Comparison of ENCODE assay signal across 1 cellular context in genomic region chr16:22188595-22189442, GRCh38.
TF ChIP-seq lines count a peak whose summit lies in the region.

No MANE protein-coding gene starts in this region.

TF ChIP-seq in HepG2, 621 proteins besides CTCF, POLR2A, EP300 and RAD21 (continued from another document and continues in another):
- TF ChIP-seq ZNF704 (CRISPR knock-in tag; IDR thresholded peaks at IDR 0.05; ENCODE audit: borderline replicate concordance) (0 out of 2 replicates have a peak, but pooled peaks have one; percentile 68), NCOR1 (IDR thresholded peaks at IDR 0.05; ENCODE audit: borderline replicate concordance, low read length) (no peak), HCFC1 (IDR thresholded peaks at IDR 0.05; ENCODE audit: low read depth, low read length) (0 out of 2 replicates have a peak, but pooled peaks have one; percentile 23), ZNF670 (CRISPR knock-in tag; IDR thresholded peaks at IDR 0.05; ENCODE audit: borderline replicate concordance) (no peak), ZFAT (CRISPR knock-in tag; conservative IDR thresholded peaks at IDR 0.05) (no peak), CREB1 (IDR thresholded peaks at IDR 0.05) (no peak), CREB1 (CRISPR knock-in tag; IDR thresholded peaks at IDR 0.05) (no peak), HNRNPL (IDR thresholded peaks at IDR 0.05; ENCODE audit: low read depth, low read length) (no peak), POGK (CRISPR knock-in tag; conservative IDR thresholded peaks at IDR 0.05) (no peak), AKAP8 (CRISPR knock-in tag; IDR thresholded peaks at IDR 0.05) (no peak), FOXA3 (CRISPR knock-in tag; IDR thresholded peaks at IDR 0.05) (0 out of 2 replicates have a peak, but pooled peaks have one; percentile 48), ZNF674 (CRISPR knock-in tag; IDR thresholded peaks at IDR 0.05; ENCODE audit: low read depth) (no peak), ARHGAP35 (CRISPR knock-in tag; IDR thresholded peaks at IDR 0.05; ENCODE audit: borderline replicate concordance) (no peak), THAP11 (CRISPR knock-in tag; IDR thresholded peaks at IDR 0.05) (peak; percentile 64), HNRNPLL (IDR thresholded peaks at IDR 0.05; ENCODE audit: low read depth, low read length, poor library complexity, severe bottlenecking) (no peak), ATAD3A (CRISPR knock-in tag; IDR thresholded peaks at IDR 0.05) (no peak), ZNF460 (CRISPR knock-in tag; IDR thresholded peaks at IDR 0.05; ENCODE audit: borderline replicate concordance) (no peak), HNF4G (IDR thresholded peaks at IDR 0.05; ENCODE audit: borderline replicate concordance, low read depth, low read length) (peak; percentile 47), HNF4G (CRISPR knock-in tag; IDR thresholded peaks at IDR 0.05; ENCODE audit: borderline replicate concordance, low read depth) (no peak), KAT2B (IDR thresholded peaks at IDR 0.05; ENCODE audit: borderline replicate concordance, low read depth, low read length) (no peak), ZNF570 (CRISPR knock-in tag; IDR thresholded peaks at IDR 0.05; ENCODE audit: borderline replicate concordance) (no peak), EED (CRISPR knock-in tag; IDR thresholded peaks at IDR 0.05) (0 out of 2 replicates have a peak, but pooled peaks have one; percentile 57), ZBTB37 (CRISPR knock-in tag; IDR thresholded peaks at IDR 0.05) (no peak), TMF1 (CRISPR knock-in tag; IDR thresholded peaks at IDR 0.05; ENCODE audit: low read depth) (no peak), GTF2F1 (IDR thresholded peaks at IDR 0.05; ENCODE audit: low read length) (no peak), NR2C2 (CRISPR knock-in tag; IDR thresholded peaks at IDR 0.05; ENCODE audit: borderline replicate concordance) (no peak; the same call in 1 of the 2 replicates), SYNCRIP (IDR thresholded peaks at IDR 0.05; ENCODE audit: insufficient read depth, low read depth, low read length) (no peak), MTERF4 (CRISPR knock-in tag; IDR thresholded peaks at IDR 0.05) (no peak), ZNF337 (CRISPR knock-in tag; IDR thresholded peaks at IDR 0.05; ENCODE audit: borderline replicate concordance, low read depth) (no peak), ZNF180 (CRISPR knock-in tag; IDR thresholded peaks at IDR 0.05; ENCODE audit: borderline replicate concordance, low read depth) (no peak), ZBTB14 (CRISPR knock-in tag; IDR thresholded peaks at IDR 0.05) (no peak), TEAD3 (CRISPR knock-in tag; optimal IDR thresholded peaks at IDR 0.05; ENCODE audit: borderline replicate concordance) (peak; percentile 70), BATF2 (CRISPR knock-in tag; IDR thresholded peaks at IDR 0.05) (no peak), ONECUT2 (CRISPR knock-in tag; IDR thresholded peaks at IDR 0.05) (no peak), ZNF432 (CRISPR knock-in tag; IDR thresholded peaks at IDR 0.05; ENCODE audit: borderline replicate concordance) (no peak), KDM5A (IDR thresholded peaks at IDR 0.05; ENCODE audit: borderline replicate concordance, low read length) (no peak), MATR3 (CRISPR knock-in tag; IDR thresholded peaks at IDR 0.05) (no peak), FOXM1 (CRISPR knock-in tag; IDR thresholded peaks at IDR 0.05) (no peak), ZMAT5 (CRISPR knock-in tag; IDR thresholded peaks at IDR 0.05; ENCODE audit: borderline replicate concordance, low read depth) (no peak), CREM (IDR thresholded peaks at IDR 0.05) (no peak), CREM (CRISPR knock-in tag; IDR thresholded peaks at IDR 0.05) (no peak), MBD4 (IDR thresholded peaks at IDR 0.05; ENCODE audit: borderline replicate concordance, low read length) (no peak)
- TF ChIP-seq, protein P1, sequence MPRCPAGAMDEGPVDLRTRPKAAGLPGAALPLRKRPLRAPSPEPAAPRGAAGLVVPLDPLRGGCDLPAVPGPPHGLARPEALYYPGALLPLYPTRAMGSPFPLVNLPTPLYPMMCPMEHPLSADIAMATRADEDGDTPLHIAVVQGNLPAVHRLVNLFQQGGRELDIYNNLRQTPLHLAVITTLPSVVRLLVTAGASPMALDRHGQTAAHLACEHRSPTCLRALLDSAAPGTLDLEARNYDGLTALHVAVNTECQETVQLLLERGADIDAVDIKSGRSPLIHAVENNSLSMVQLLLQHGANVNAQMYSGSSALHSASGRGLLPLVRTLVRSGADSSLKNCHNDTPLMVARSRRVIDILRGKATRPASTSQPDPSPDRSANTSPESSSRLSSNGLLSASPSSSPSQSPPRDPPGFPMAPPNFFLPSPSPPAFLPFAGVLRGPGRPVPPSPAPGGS (CRISPR knock-in tag; IDR thresholded peaks at IDR 0.05): no peak
- TF ChIP-seq, protein P2, sequence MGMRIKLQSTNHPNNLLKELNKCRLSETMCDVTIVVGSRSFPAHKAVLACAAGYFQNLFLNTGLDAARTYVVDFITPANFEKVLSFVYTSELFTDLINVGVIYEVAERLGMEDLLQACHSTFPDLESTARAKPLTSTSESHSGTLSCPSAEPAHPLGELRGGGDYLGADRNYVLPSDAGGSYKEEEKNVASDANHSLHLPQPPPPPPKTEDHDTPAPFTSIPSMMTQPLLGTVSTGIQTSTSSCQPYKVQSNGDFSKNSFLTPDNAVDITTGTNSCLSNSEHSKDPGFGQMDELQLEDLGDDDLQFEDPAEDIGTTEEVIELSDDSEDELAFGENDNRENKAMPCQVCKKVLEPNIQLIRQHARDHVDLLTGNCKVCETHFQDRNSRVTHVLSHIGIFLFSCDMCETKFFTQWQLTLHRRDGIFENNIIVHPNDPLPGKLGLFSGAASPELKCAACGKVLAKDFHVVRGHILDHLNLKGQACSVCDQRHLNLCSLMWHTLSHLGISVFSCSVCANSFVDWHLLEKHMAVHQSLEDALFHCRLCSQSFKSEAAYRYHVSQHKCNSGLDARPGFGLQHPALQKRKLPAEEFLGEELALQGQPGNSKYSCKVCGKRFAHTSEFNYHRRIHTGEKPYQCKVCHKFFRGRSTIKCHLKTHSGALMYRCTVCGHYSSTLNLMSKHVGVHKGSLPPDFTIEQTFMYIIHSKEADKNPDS (CRISPR knock-in tag; IDR thresholded peaks at IDR 0.05): 0 out of 2 replicates have a peak, but pooled peaks have one; percentile 1
- TF ChIP-seq, protein P3, sequence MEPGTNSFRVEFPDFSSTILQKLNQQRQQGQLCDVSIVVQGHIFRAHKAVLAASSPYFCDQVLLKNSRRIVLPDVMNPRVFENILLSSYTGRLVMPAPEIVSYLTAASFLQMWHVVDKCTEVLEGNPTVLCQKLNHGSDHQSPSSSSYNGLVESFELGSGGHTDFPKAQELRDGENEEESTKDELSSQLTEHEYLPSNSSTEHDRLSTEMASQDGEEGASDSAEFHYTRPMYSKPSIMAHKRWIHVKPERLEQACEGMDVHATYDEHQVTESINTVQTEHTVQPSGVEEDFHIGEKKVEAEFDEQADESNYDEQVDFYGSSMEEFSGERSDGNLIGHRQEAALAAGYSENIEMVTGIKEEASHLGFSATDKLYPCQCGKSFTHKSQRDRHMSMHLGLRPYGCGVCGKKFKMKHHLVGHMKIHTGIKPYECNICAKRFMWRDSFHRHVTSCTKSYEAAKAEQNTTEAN (CRISPR knock-in tag; conservative IDR thresholded peaks at IDR 0.05): peak; percentile 47; the same call in 1 of the 2 replicates
- TF ChIP-seq, protein P4, sequence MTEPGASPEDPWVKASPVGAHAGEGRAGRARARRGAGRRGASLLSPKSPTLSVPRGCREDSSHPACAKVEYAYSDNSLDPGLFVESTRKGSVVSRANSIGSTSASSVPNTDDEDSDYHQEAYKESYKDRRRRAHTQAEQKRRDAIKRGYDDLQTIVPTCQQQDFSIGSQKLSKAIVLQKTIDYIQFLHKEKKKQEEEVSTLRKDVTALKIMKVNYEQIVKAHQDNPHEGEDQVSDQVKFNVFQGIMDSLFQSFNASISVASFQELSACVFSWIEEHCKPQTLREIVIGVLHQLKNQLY (CRISPR knock-in tag; IDR thresholded peaks at IDR 0.05): no peak
- TF ChIP-seq, protein P5, sequence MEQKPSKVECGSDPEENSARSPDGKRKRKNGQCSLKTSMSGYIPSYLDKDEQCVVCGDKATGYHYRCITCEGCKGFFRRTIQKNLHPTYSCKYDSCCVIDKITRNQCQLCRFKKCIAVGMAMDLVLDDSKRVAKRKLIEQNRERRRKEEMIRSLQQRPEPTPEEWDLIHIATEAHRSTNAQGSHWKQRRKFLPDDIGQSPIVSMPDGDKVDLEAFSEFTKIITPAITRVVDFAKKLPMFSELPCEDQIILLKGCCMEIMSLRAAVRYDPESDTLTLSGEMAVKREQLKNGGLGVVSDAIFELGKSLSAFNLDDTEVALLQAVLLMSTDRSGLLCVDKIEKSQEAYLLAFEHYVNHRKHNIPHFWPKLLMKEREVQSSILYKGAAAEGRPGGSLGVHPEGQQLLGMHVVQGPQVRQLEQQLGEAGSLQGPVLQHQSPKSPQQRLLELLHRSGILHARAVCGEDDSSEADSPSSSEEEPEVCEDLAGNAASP (CRISPR knock-in tag; IDR thresholded peaks at IDR 0.05; ENCODE audit: borderline replicate concordance): peak; percentile 75; the same call in 1 of the 2 replicates
- TF ChIP-seq, protein P6, sequence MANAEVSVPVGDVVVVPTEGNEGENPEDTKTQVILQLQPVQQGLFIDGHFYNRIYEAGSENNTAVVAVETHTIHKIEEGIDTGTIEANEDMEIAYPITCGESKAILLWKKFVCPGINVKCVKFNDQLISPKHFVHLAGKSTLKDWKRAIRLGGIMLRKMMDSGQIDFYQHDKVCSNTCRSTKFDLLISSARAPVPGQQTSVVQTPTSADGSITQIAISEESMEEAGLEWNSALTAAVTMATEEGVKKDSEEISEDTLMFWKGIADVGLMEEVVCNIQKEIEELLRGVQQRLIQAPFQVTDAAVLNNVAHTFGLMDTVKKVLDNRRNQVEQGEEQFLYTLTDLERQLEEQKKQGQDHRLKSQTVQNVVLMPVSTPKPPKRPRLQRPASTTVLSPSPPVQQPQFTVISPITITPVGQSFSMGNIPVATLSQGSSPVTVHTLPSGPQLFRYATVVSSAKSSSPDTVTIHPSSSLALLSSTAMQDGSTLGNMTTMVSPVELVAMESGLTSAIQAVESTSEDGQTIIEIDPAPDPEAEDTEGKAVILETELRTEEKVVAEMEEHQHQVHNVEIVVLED (CRISPR knock-in tag; IDR thresholded peaks at IDR 0.05; ENCODE audit: borderline replicate concordance): no peak
